ENCODE assay signal across 1 cellular context in the genomic region with DNA sequence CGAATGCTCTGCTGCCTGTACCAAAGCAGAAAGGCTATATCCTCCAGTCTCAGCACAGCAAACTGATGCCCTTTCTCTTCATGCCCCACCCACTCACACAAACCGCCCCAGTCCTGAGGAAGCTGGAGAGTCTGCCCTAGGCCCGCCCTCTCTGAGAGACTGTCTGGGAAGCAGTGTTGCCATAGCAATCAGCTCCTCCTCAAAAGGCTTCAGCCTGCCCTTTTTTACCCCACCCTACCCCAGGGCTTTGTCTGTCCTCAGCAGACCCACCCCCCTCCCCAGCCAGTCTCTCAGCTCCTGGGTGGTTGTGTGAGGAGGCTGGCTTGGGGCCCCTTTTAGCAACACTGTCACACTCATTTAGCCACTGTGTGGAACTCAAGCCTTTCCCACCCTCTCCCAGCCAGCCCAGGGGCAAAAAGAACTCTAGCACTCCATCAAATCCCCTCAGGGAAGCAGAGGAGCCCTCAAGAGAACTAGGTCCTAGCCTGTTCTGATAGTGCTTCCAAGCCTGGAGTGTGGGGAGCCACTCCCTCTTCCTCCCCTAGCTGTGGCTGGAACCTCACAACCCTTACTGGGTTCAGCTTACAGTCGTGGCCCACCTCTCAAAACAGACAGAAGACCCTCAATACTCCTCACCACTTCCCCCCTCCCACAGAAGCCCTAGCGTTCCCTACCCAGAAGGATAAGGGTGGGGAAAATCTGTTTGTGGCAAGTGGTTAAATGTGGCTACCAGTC.
TF ChIP-seq lines count a peak whose summit lies in the region.

No MANE protein-coding gene starts in this region.

TF ChIP-seq in HepG2, 621 proteins besides CTCF, POLR2A, EP300 and RAD21:
- no peak for TF ChIP-seq ZNF260 (CRISPR knock-in tag; IDR thresholded peaks at IDR 0.05; ENCODE audit: borderline replicate concordance, low read depth)
- TF ChIP-seq SALL1 (CRISPR knock-in tag; IDR thresholded peaks at IDR 0.05): no peak
- TF ChIP-seq NR1H2 (CRISPR knock-in tag; IDR thresholded peaks at IDR 0.05; ENCODE audit: borderline replicate concordance, low read depth): no peak
- TF ChIP-seq RFX3 (CRISPR knock-in tag; IDR thresholded peaks at IDR 0.05): peak; percentile 56; the same call in 1 of the 2 replicates
- TF ChIP-seq, protein P1, sequence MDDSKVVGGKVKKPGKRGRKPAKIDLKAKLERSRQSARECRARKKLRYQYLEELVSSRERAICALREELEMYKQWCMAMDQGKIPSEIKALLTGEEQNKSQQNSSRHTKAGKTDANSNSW (CRISPR knock-in tag; IDR thresholded peaks at IDR 0.05; ENCODE audit: borderline replicate concordance): no peak
- no peak for TF ChIP-seq ATAD3A (CRISPR knock-in tag; IDR thresholded peaks at IDR 0.05)
- no peak for TF ChIP-seq ZNF678 (CRISPR knock-in tag; IDR thresholded peaks at IDR 0.05)
- 0 out of 2 replicates have a peak, but pooled peaks have one; percentile 36 for TF ChIP-seq ZNF451 (CRISPR knock-in tag; IDR thresholded peaks at IDR 0.05)
- no peak for TF ChIP-seq KDM6A (CRISPR knock-in tag; IDR thresholded peaks at IDR 0.05; ENCODE audit: low read depth)
- no peak for TF ChIP-seq ZFP36L2 (CRISPR knock-in tag; IDR thresholded peaks at IDR 0.05)
- TF ChIP-seq ZNF383 (CRISPR knock-in tag; IDR thresholded peaks at IDR 0.05; ENCODE audit: borderline replicate concordance): no peak
- no peak for TF ChIP-seq ZNF607 (CRISPR knock-in tag; IDR thresholded peaks at IDR 0.05; ENCODE audit: borderline replicate concordance)
- TF ChIP-seq TSC22D2 (CRISPR knock-in tag; IDR thresholded peaks at IDR 0.05; ENCODE audit: borderline replicate concordance): no peak
- TF ChIP-seq, protein P2, sequence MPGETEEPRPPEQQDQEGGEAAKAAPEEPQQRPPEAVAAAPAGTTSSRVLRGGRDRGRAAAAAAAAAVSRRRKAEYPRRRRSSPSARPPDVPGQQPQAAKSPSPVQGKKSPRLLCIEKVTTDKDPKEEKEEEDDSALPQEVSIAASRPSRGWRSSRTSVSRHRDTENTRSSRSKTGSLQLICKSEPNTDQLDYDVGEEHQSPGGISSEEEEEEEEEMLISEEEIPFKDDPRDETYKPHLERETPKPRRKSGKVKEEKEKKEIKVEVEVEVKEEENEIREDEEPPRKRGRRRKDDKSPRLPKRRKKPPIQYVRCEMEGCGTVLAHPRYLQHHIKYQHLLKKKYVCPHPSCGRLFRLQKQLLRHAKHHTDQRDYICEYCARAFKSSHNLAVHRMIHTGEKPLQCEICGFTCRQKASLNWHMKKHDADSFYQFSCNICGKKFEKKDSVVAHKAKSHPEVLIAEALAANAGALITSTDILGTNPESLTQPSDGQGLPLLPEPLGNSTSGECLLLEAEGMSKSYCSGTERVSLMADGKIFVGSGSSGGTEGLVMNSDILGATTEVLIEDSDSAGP (CRISPR knock-in tag; IDR thresholded peaks at IDR 0.05; ENCODE audit: borderline replicate concordance): no peak
- TF ChIP-seq TEAD3 (CRISPR knock-in tag; optimal IDR thresholded peaks at IDR 0.05; ENCODE audit: borderline replicate concordance): no peak
